In genomic region chr1:55021965-55022546, GRCh38 we compare ENCODE assay signal across 1 cellular context.
TF ChIP-seq lines count a peak whose summit lies in the region.

No MANE protein-coding gene starts in this region.

TF ChIP-seq in Ishikawa, 13 proteins besides CTCF, POLR2A, EP300 and RAD21 (continued from another document):
- TF ChIP-seq REST (IDR thresholded peaks at IDR 0.05; ENCODE audit: low read depth) (no peak), EGR1 (IDR thresholded peaks at IDR 0.05) (no peak), CREB1 (IDR thresholded peaks at IDR 0.05; ENCODE audit: low read depth) (no peak)
